Comparison of ENCODE assay signal across 7 cellular contexts in genomic region chr12:131068943-131069720, GRCh38.
DNase-seq lines count a peak whose midpoint lies in the region; ATAC-seq, FAIRE-seq and TF ChIP-seq lines count a peak whose summit lies in the region.
"Not testable (repeated sequence)": the region's sequence is repeated elsewhere in the genome, so short reads cannot be mapped to it uniquely, and the experiment has no call there.

No MANE protein-coding gene starts in this region.

- H3K36me3 ChIP-seq in H7 (replicated peaks; ENCODE audit: control insufficient read depth, insufficient read depth, low read length); GM12878 (ENCODE audit: control insufficient read depth in 2 of 2, insufficient read depth in 2 of 2, low read length in 1 of 2); esophagus muscularis mucosa; transverse colon: not testable (repeated sequence)

- BruUV-seq in GM12878 (replicated peaks; lab: Mats Ljungman, UMichigan) = not testable (repeated sequence)

- not testable (repeated sequence) for H3K4me1 ChIP-seq in GM12878 (ENCODE audit: control insufficient read depth, insufficient read depth, low read length)
- H3K4me1 ChIP-seq in esophagus muscularis mucosa = peaks cover 23 to 38% (median 34%) of the 10 kb centered on the region in 4 donors
- H3K4me1 ChIP-seq in transverse colon = peaks cover 0 to 14% (median 0%) of the 10 kb centered on the region in 4 donors

- peak overlapping the region; percentile 91 to 99 (median 92) for H3K27ac Mint-ChIP-seq in nephron

- H3K9ac ChIP-seq in GM12878 (ENCODE audit: control insufficient read depth, insufficient read depth, low read length) = not testable (repeated sequence)

- TF ChIP-seq CTCF in GM12878 (IDR thresholded peaks at IDR 0.05 in 2 of 3, conservative IDR thresholded peaks at IDR 0.05 in 1 of 3; ENCODE audit: control insufficient read depth in 2 of 3, extremely low read depth in 1 of 3, insufficient read depth in 1 of 3, low read depth in 3 of 3, low read length in 3 of 3); esophagus muscularis mucosa (IDR thresholded peaks at IDR 0.05); nephron (IDR thresholded peaks at IDR 0.05; ENCODE audit: unreplicated experiment in 3 of 3); transverse colon (IDR thresholded peaks at IDR 0.05): not testable (repeated sequence)

- TF ChIP-seq RAD21 in GM12878 (IDR thresholded peaks at IDR 0.05; ENCODE audit: insufficient read depth, low read depth, low read length) = not testable (repeated sequence)

- RAD21 ChIA-PET in GM12878 (lab: Charles Lee; ENCODE audit: unreplicated experiment) = not testable (repeated sequence)

- peaks cover 22% of the 10 kb centered on the region for H3K27me3 Mint-ChIP-seq in nephron (ENCODE audit: low read depth)

- not testable (repeated sequence) for TF ChIP-seq POLR2A in GM12878 (IDR thresholded peaks at IDR 0.05; ENCODE audit: low read depth, low read length); esophagus muscularis mucosa (IDR thresholded peaks at IDR 0.05; ENCODE audit: low read depth); transverse colon (IDR thresholded peaks at IDR 0.05)

- not testable (repeated sequence) for H3K9me3 Mint-ChIP-seq in nephron

- CTCF ChIA-PET in GM12878 (lab: Yijun Ruan, JAX) = interaction anchor here (1.1 to 2.0 kb wide), 2 partner anchors 36 to 64 kb away, joined by 3 to 13 read pairs; no protein-coding TSS in a partner anchor

- DNase-seq in H7 = peak; percentile 65
- DNase-seq in RPMI8226 = peak; percentile 7
- DNase-seq in GM12878 (ENCODE audit: low read depth, low spot score); esophagus muscularis mucosa (ENCODE audit: extremely low spot score); transverse colon: not testable (repeated sequence)
- peak; percentile 53 for DNase-seq in islet precursor cell

- 43% methylated on average over 15 of the region's 17 CpGs for WGBS in GM12878 (ENCODE audit: insufficient coverage, insufficient replicate concordance, low lambda C conversion rate, missing lambda C conversion rate)
- 39% methylated on average over 13 of the region's 17 CpGs for WGBS in esophagus muscularis mucosa
- 69 to 88% methylated on average over 2 to 13 of the region's 17 CpGs for WGBS in transverse colon (ENCODE audit: low coverage in 1 of 2), 2 donors

- peak; percentile 23 for FAIRE-seq in GM12878 (lab: Jason Lieb, UNC)

- not testable (repeated sequence) for H3K4me3 ChIP-seq in H7 (ENCODE audit: insufficient read depth, low read depth, low read length); GM12878; esophagus muscularis mucosa; transverse colon

- not testable (repeated sequence) for H3K4me2 ChIP-seq in GM12878 (ENCODE audit: control insufficient read depth, insufficient read depth)

- in situ Hi-C loops in GM12878 (cut with MboI); transverse colon (cut with MboI; ENCODE audit: low pct_ligation_motif_present in 1 of 4, low pct_unique_long_range_greater_than_20kb in 1 of 4, low sequenced_read_pairs in 3 of 4): not testable (repeated sequence)

- ATAC-seq in GM12878 = peak; percentile 70

- not testable (repeated sequence) for H4K20me1 ChIP-seq in GM12878 (ENCODE audit: control insufficient read depth, insufficient read depth)

- intact Hi-C loops in GM12878 (cut with micrococcal nuclease; ENCODE audit: unreplicated experiment) = loop anchor here (2.0 kb wide), 1 partner anchor 24 kb away; no protein-coding TSS in a partner anchor
- intact Hi-C loops in esophagus muscularis mucosa (cut with DNase I); transverse colon (cut with DNase I; ENCODE audit: low total_unique reads): not testable (repeated sequence)

- H2AFZ ChIP-seq in GM12878 (ENCODE audit: control insufficient read depth, low read depth, low read length) = not testable (repeated sequence)

- H3K27me3 ChIP-seq in H7 (ENCODE audit: control insufficient read depth, insufficient read depth, low read length); GM12878 (replicated peaks in 1 of 2; ENCODE audit: control insufficient read depth in 2 of 2, insufficient read depth in 2 of 2, low read length in 1 of 2); esophagus muscularis mucosa; transverse colon: not testable (repeated sequence)

- peaks cover 19% of the 10 kb centered on the region for H3K4me1 Mint-ChIP-seq in nephron

- not testable (repeated sequence) for H3K79me2 ChIP-seq in GM12878 (ENCODE audit: control insufficient read depth, insufficient read depth, low read length)

- not testable (repeated sequence) for H3K9me3 ChIP-seq in GM12878 (replicated peaks; ENCODE audit: control insufficient read depth, insufficient read depth, low read length); esophagus muscularis mucosa; transverse colon

- not testable (repeated sequence) for H3K4me3 Mint-ChIP-seq in nephron

- SMC1A ChIA-PET in GM12878 (lab: Charles Lee; ENCODE audit: uncharacterized antibody, unreplicated experiment) = interaction anchor here (1.0 to 1.2 kb wide), 2 partner anchors 13 to 99 kb away, joined by 3 read pairs; no protein-coding TSS in a partner anchor

- H3K36me3 Mint-ChIP-seq in nephron (ENCODE audit: low read depth) = not testable (repeated sequence)

- not testable (repeated sequence) for H3K27ac ChIP-seq in GM12878 (ENCODE audit: control insufficient read depth, insufficient read depth)
- H3K27ac ChIP-seq in esophagus muscularis mucosa (replicated peaks in 1 of 4) = peak overlapping the region; percentile 49 to 68 (median 58)
- peak overlapping the region in 3 of 4 donors; percentile 57 to 62 (median 60) for H3K27ac ChIP-seq in transverse colon

- TF ChIP-seq EP300 in GM12878 (IDR thresholded peaks at IDR 0.05; ENCODE audit: borderline replicate concordance in 1 of 2, control insufficient read depth in 1 of 2, low read depth in 2 of 2, low read length in 2 of 2); esophagus muscularis mucosa (IDR thresholded peaks at IDR 0.05); transverse colon (IDR thresholded peaks at IDR 0.05; ENCODE audit: low read depth): not testable (repeated sequence)

- POLR2A ChIA-PET in GM12878 (lab: Charles Lee) = not testable (repeated sequence)
